ENCODE assay signal across 21 cellular contexts in the genomic region with DNA sequence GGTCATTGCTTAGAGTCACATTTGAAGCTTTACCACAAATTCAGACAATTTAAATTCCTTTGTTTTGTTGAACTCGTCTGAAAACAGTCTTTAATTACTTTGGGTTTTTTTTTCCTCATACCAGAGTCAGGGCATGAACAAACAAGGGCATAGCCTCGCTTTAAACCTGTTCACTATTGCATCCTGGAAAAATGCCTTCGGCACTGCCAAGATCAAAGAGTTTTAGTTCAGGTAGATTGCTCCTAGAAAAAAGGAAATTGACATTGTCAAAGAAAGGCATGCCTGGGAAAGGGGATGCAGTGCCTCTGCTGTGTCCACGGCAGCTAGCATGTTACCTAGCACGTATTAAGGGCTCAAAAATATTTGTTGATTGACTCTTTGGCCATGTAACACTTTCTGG.
DNase-seq lines count a peak whose midpoint lies in the region; ATAC-seq and TF ChIP-seq lines count a peak whose summit lies in the region.
"Had no signal": no experiment of that assay in that cellular context is flagged by ENCODE, and none has a peak within 500 bp of the region (broad histone marks: within the 10 kb centered on the region; RNA-seq: fewer than 3 reads in every experiment).

No MANE protein-coding gene starts in this region.

- peaks cover 5% of the 10 kb centered on the region for H3K4me1 Mint-ChIP-seq in nephron
- H3K4me1 Mint-ChIP-seq: activated naive CD8-positive, alpha-beta T cell treated with anti-CD3 and anti-CD28 coated beads, Interleukin-2, amount 50 U/mL, for 24 hours had no signal

- H2AFZ ChIP-seq in mammary epithelial cell (ENCODE audit: low read depth, low read length), result no peak overlapping the region
- H2AFZ ChIP-seq: GM23338 had no signal

- H3K79me2 ChIP-seq in mammary epithelial cell (ENCODE audit: insufficient read depth, low read length), result peaks cover 46% of the 10 kb centered on the region

- H3K27me3 ChIP-seq in mammary epithelial cell (ENCODE audit: insufficient read depth, low read length) (no peaks in the 10 kb centered on the region), kidney epithelial cell (ENCODE audit: control insufficient read depth, insufficient read depth, low read length) (no peaks in the 10 kb centered on the region)
- H3K27me3 ChIP-seq: brain microvascular endothelial cell, Peyer's patch had no signal

- ATAC-seq in Right ventricle myocardium superior (ENCODE audit: poor library complexity), result no peak
- ATAC-seq in HG03565 (IDR thresholded peaks at IDR 0.05; ENCODE audit: unreplicated experiment), result no peak
- ATAC-seq: activated naive CD8-positive, alpha-beta T cell treated with anti-CD3 and anti-CD28 coated beads, Interleukin-2, amount 50 U/mL, for 24 hours; CD8-positive, alpha-beta T cell; GM23338; left ventricle myocardium superior; sciatic nerve had no signal

- WGBS in mammary epithelial cell (ENCODE audit: low coverage, missing lambda C conversion rate), result 16% methylated on average over 5 of the region's 5 CpGs

- no peaks in the 10 kb centered on the region for H4K20me1 ChIP-seq in mammary epithelial cell (ENCODE audit: insufficient read depth, low read length)

- H3K4me2 ChIP-seq in mammary epithelial cell (ENCODE audit: insufficient read depth, low read depth, low read length), result peak overlapping the region; percentile 1
- H3K4me2 ChIP-seq: GM23338, KMS-11 had no signal

- H3K9ac ChIP-seq in mammary epithelial cell (ENCODE audit: insufficient read depth, low read length), result no peak overlapping the region
- H3K9ac ChIP-seq: KMS-11 had no signal

- H3K36me3 ChIP-seq in mammary epithelial cell (ENCODE audit: insufficient read depth, low read length), result no peaks in the 10 kb centered on the region
- H3K36me3 ChIP-seq in kidney epithelial cell (ENCODE audit: control insufficient read depth, insufficient read depth, low read length), result no peaks in the 10 kb centered on the region
- H3K36me3 ChIP-seq: thoracic aorta, WERI-Rb-1 had no signal

- H3K36me3 Mint-ChIP-seq in nephron (ENCODE audit: low read depth), result peaks cover 40% of the 10 kb centered on the region
- H3K36me3 Mint-ChIP-seq: CD8-positive, alpha-beta T cell had no signal

- no peaks in the 10 kb centered on the region for H3K9me3 ChIP-seq in mammary epithelial cell (replicated peaks; ENCODE audit: insufficient read depth, low read length)
- H3K9me3 ChIP-seq: Peyer's patch, thoracic aorta had no signal

- in situ Hi-C loops in mammary epithelial cell (cut with MboI; ENCODE audit: low sequenced_read_pairs in 2 of 2), result no loop called here

- DNase-seq in mammary epithelial cell, result peak; percentile 34
- DNase-seq in kidney epithelial cell (ENCODE audit: low read depth), result peak; percentile 16
- DNase-seq in GM19240 (ENCODE audit: insufficient read length, low spot score), result no peak
- DNase-seq in Right ventricle myocardium superior, result no peak
- no peak for DNase-seq in NCI-H2227 treated with DMSO at 0.1 percent for 48 hours (lab: John Stamatoyannopoulos, UW)
- DNase-seq: activated effector memory CD4-positive, alpha-beta T cell treated with Interleukin-2 at 50 U/mL for 16 hours; activated naive CD8-positive, alpha-beta T cell treated with anti-CD3 and anti-CD28 coated beads, Interleukin-2, amount 50 U/mL, for 24 hours; brain microvascular endothelial cell; CD8-positive, alpha-beta T cell; left ventricle myocardium superior; NCI-H2029; occipital lobe; Peyer's patch; T-helper 2 cell; WERI-Rb-1 had no signal

- H3K27ac ChIP-seq in mammary epithelial cell (ENCODE audit: insufficient read depth, low read depth, low read length), result peak overlapping the region; percentile 17
- H3K27ac ChIP-seq: brain microvascular endothelial cell, KMS-11, Peyer's patch, thoracic aorta, WERI-Rb-1 had no signal

- H3K4me3 Mint-ChIP-seq in nephron, result no peak overlapping the region
- H3K4me3 Mint-ChIP-seq: activated naive CD8-positive, alpha-beta T cell treated with anti-CD3 and anti-CD28 coated beads, Interleukin-2, amount 50 U/mL, for 24 hours; CD8-positive, alpha-beta T cell; GM23338 had no signal

- BruUV-seq in mammary epithelial cell (replicated peaks; lab: Mats Ljungman, UMichigan), result no TSS peak

- CTCF ChIA-PET in mammary epithelial cell (lab: Charles Lee; ENCODE audit: low non-redundant PET), result no interaction called here

- H3K27ac Mint-ChIP-seq in nephron, result peak overlapping the region; percentile 89 to 95 (median 94)
- H3K27ac Mint-ChIP-seq: activated naive CD8-positive, alpha-beta T cell treated with anti-CD3 and anti-CD28 coated beads, Interleukin-2, amount 50 U/mL, for 24 hours; CD8-positive, alpha-beta T cell; GM23338 had no signal

- no peaks in the 10 kb centered on the region for H3K27me3 Mint-ChIP-seq in nephron (ENCODE audit: low read depth)

- H3K4me3 ChIP-seq in mammary epithelial cell (replicated peaks in 1 of 3; ENCODE audit: insufficient read depth in 1 of 3, low read depth in 2 of 3, low read length in 3 of 3) (no peak overlapping the region), kidney epithelial cell (ENCODE audit: low read depth, low read length) (no peak overlapping the region)
- H3K4me3 ChIP-seq: GM23338, Peyer's patch, thoracic aorta had no signal

- no peaks in the 10 kb centered on the region for H3K9me3 Mint-ChIP-seq in nephron
- H3K9me3 Mint-ChIP-seq: activated naive CD8-positive, alpha-beta T cell treated with anti-CD3 and anti-CD28 coated beads, Interleukin-2, amount 50 U/mL, for 24 hours; CD8-positive, alpha-beta T cell; GM23338 had no signal

- intact Hi-C loops in mammary epithelial cell (cut with micrococcal nuclease) (no loop called here), Right ventricle myocardium superior (cut with DNase I) (no loop called here)

- H3K4me1 ChIP-seq in mammary epithelial cell (ENCODE audit: insufficient read depth, low read length), result peaks cover 40% of the 10 kb centered on the region

- TF ChIP-seq CTCF in mammary epithelial cell (conservative IDR thresholded peaks at IDR 0.05 in 1 of 2, IDR thresholded peaks at IDR 0.05 in 1 of 2; ENCODE audit: extremely low read depth in 1 of 2, insufficient read depth in 1 of 2, low read depth in 1 of 2, low read length in 2 of 2), result no peak
- no peak for TF ChIP-seq CTCF in kidney epithelial cell (IDR thresholded peaks at IDR 0.05; ENCODE audit: insufficient read depth, low read length, poor library complexity, severe bottlenecking)
- TF ChIP-seq CTCF in nephron (IDR thresholded peaks at IDR 0.05; ENCODE audit: unreplicated experiment in 3 of 3), result no peak

- dilution Hi-C loops in mammary epithelial cell (cut with HindIII; ENCODE audit: low sequenced_read_pairs), result no loop called here

Comparison
In these comparisons a context has a peak if more than half of its experiments do, and no peak if none do; other contexts are left out.
1. DNase-seq: peak in mammary epithelial cell (single experiment) and kidney epithelial cell (single experiment); none in GM19240 (single experiment), Right ventricle myocardium superior (single experiment) and NCI-H2227 treated with DMSO at 0.1 percent for 48 hours (single experiment).